8 cellular contexts compared by ENCODE assay signal in genomic region chr6:43608310-43608763, GRCh38. TPM values are rescaled to one million over a fixed set of nuclear protein-coding genes. Genes with fewer than 3 reads are reported as not detected.
DNase-seq lines count a peak whose midpoint lies in the region; ATAC-seq and TF ChIP-seq lines count a peak whose summit lies in the region.

No MANE protein-coding gene starts in this region.

- no peak overlapping the region for H3K9ac ChIP-seq in liver (ENCODE audit: low read depth in 1 of 2, low read length in 2 of 2)

- H3K27me3 ChIP-seq in H7 (ENCODE audit: control insufficient read depth, insufficient read depth, low read length) (no peaks in the 10 kb centered on the region), liver (ENCODE audit: control insufficient read depth in 4 of 4, insufficient read depth in 4 of 4, low read length in 3 of 4) (no peaks in the 10 kb centered on the region)

- no peak for ATAC-seq in GM18907 (IDR thresholded peaks at IDR 0.05; ENCODE audit: unreplicated experiment)

- H3K36me3 ChIP-seq in H7 (replicated peaks; ENCODE audit: control insufficient read depth, insufficient read depth, low read length) (peaks cover 3% of the 10 kb centered on the region), liver (ENCODE audit: control insufficient read depth in 4 of 4, insufficient read depth in 3 of 4, low read depth in 1 of 4, low read length in 3 of 4) (peaks cover 4 to 16% (median 13%) of the 10 kb centered on the region in 4 donors)

- DNase-seq in AG20443 (ENCODE audit: low spot score) (peak; percentile 70), H7 (peak; percentile 79), NCI-H446 treated with DMSO at 0.1 percent for 48 hours (lab: John Stamatoyannopoulos, UW) (peak; percentile 66), coronary artery (ENCODE audit: low spot score) (no peak)
- DNase-seq in activated CD4-positive, alpha-beta T cell treated with anti-CD3 and anti-CD28 coated beads for 1 hour, result peak; percentile 34
- peak; percentile 19 for DNase-seq in stimulated activated CD8-positive, alpha-beta memory T cell treated with anti-CD3 and anti-CD28 coated beads, Interleukin-12 subunit alpha, Interleukin-12 subunit beta, amount 100 ng/mL, for 4 hours (ENCODE audit: low read depth)

- WGBS in liver, result 9% methylated on average over 5 of the region's 5 CpGs

- no peaks in the 10 kb centered on the region for H3K4me1 ChIP-seq in liver (ENCODE audit: control insufficient read depth in 4 of 4, insufficient read depth in 4 of 4, low read length in 3 of 4)

- H3K27ac ChIP-seq in coronary artery (no peak overlapping the region), liver (ENCODE audit: low read depth in 1 of 2, low read length in 2 of 2) (no peak overlapping the region)

- peak; percentile 71 to 83 for TF ChIP-seq RAD21 in liver (IDR thresholded peaks at IDR 0.05)

- peak; percentile 57 for TF ChIP-seq CTCF in coronary artery (IDR thresholded peaks at IDR 0.05)
- TF ChIP-seq CTCF in liver (IDR thresholded peaks at IDR 0.05; ENCODE audit: low read depth, low read length, missing input control), result peak; percentile 76

- H3K4me3 ChIP-seq in H7 (ENCODE audit: insufficient read depth, low read depth, low read length) (no peak overlapping the region), coronary artery (no peak overlapping the region), liver (ENCODE audit: low read depth in 1 of 3, low read length in 3 of 3) (no peak overlapping the region)

- no peaks in the 10 kb centered on the region for H3K9me3 ChIP-seq in liver (ENCODE audit: control insufficient read depth in 4 of 4, low read length in 3 of 4)

TF ChIP-seq in liver, 16 proteins besides CTCF, POLR2A, EP300 and RAD21:
- TF ChIP-seq EGR1 (IDR thresholded peaks at IDR 0.05; ENCODE audit: low read depth in 2 of 2) (no peak), NR2F2 (IDR thresholded peaks at IDR 0.05) (no peak), YY1 (IDR thresholded peaks at IDR 0.05) (no peak)

RNA-seq across cellular contexts. Expression of gene GTPBP2, which starts 20.7 kb away (rescaled TPM):
- 59.0 and 64.2 TPM in 2 replicates for total RNA-seq in H7 (2014; rRNA removed; shearing (Covaris generic))
- 10 to 100 TPM; 21.8 to 69.1 TPM for total RNA-seq in liver
- 10 to 100 TPM in 1 of 2 donors, 1 to 10 TPM in 1; 7.9 to 10.5 TPM for polyA plus RNA-seq in liver

RNA-seq across cellular contexts. Expression of gene MAD2L1BP, which starts 27.3 kb away (rescaled TPM):
- 40.0 and 46.5 TPM in 2 replicates for total RNA-seq in H7 (2014; rRNA removed; shearing (Covaris generic))
- 10 to 100 TPM; 11.2 to 16.9 TPM for total RNA-seq in liver
- polyA plus RNA-seq in liver, result 10 to 100 TPM; 15.2 to 17.3 TPM

RNA-seq across cellular contexts. Expression of gene POLH, which starts 32.4 kb away (rescaled TPM):
- 4.7 and 5.0 TPM in 2 replicates for total RNA-seq in H7 (2014; rRNA removed; shearing (Covaris generic))
- 1 to 10 TPM; 6.9 to 7.5 TPM for total RNA-seq in liver
- 1 to 10 TPM; 1.9 to 2.5 TPM for polyA plus RNA-seq in liver

RNA-seq across cellular contexts. Expression of gene XPO5, which starts 32.5 kb away (rescaled TPM):
- 70.9 and 78.3 TPM in 2 replicates for total RNA-seq in H7 (2014; rRNA removed; shearing (Covaris generic))
- total RNA-seq in liver, result 10 to 100 TPM; 12.7 to 15.8 TPM
- 1 to 10 TPM; 6.1 to 6.8 TPM for polyA plus RNA-seq in liver

RNA-seq across cellular contexts. Expression of gene RSPH9, which starts 36.5 kb away (rescaled TPM):
- 0.07 TPM in 1 of 2 replicates, not detected in the other for total RNA-seq in H7 (2014; rRNA removed; shearing (Covaris generic))
- under 1 TPM; under 0.01 to 0.19 TPM for total RNA-seq in liver
- under 1 TPM; 0.09 to 0.15 TPM for polyA plus RNA-seq in liver
